8 cellular contexts compared by ENCODE assay signal in the genomic region with DNA sequence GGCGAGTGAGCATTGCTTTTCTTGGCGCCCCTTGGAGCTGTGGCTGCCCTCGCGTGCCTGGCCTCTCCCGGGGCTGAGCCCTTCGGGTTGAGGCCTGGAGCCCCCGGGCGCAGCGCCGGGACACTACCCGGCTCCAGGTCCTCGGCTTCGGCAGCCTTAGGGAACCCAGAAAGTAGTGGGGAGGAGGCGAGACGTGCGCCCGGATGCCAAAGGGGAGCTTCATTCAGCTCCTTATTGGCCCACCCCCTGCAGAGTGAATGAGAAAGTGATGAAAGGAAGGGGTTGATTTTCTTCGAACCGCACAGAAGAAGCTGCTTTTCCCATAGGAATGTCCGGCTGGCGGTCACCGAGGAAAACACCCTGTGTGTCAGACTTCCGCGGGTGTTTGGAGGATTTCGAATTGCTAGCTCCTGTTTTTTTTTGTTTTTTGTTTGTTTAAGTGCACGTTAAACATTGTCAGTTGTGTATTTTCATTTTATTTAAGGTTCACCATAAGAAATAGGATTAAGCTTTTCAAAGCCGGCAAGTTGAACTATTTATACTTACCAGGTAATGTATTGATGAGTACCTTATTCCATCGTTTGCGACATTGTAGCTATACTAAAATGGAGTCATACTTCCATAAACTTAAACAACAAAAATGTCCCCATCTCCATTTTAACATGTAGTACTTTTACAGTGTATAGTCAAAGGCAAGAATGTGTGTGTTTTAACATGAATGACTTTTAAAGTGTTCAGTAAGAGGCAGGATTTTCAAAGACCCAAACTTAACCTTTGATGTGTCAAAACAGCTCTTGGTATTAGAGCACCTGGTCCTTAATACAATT. TPM values are rescaled to one million over a fixed set of nuclear protein-coding genes. Genes with fewer than 3 reads are reported as not detected.
DNase-seq lines count a peak whose midpoint lies in the region; ATAC-seq and TF ChIP-seq lines count a peak whose summit lies in the region.

No MANE protein-coding gene starts in this region.

- no peaks in the 10 kb centered on the region for H3K9me3 ChIP-seq in HUES48 (ENCODE audit: control insufficient read depth, insufficient read depth, low read length)
- H3K9me3 ChIP-seq in mononuclear cell (ENCODE audit: low read depth, low read length) = no peaks in the 10 kb centered on the region

- H3K27me3 Mint-ChIP-seq in endothelial cell (ENCODE audit: unreplicated experiment) = peaks cover 5% of the 10 kb centered on the region

- peak; percentile 16 for ATAC-seq in GM21423 (IDR thresholded peaks at IDR 0.05; ENCODE audit: unreplicated experiment)

- TF ChIP-seq CTCF in WI38 (IDR thresholded peaks at IDR 0.05; ENCODE audit: low read depth, low read length) = no peak
- no peak for TF ChIP-seq CTCF in endothelial cell (IDR thresholded peaks at IDR 0.05; ENCODE audit: unreplicated experiment)

- H3K4me3 ChIP-seq in HUES48 (ENCODE audit: low read depth, low read length) (peak overlapping the region; percentile 97), WI38 (ENCODE audit: low read depth, low read length) (peak overlapping the region; percentile 98), mononuclear cell (ENCODE audit: low read length) (peak overlapping the region; percentile 98)

- no peaks in the 10 kb centered on the region for H3K27me3 ChIP-seq in HUES48 (ENCODE audit: control insufficient read depth, insufficient read depth, low read length)
- H3K27me3 ChIP-seq in mononuclear cell (ENCODE audit: insufficient read depth, low read length) = no peaks in the 10 kb centered on the region

- peaks cover 30% of the 10 kb centered on the region for H3K36me3 Mint-ChIP-seq in endothelial cell (ENCODE audit: low read depth, unreplicated experiment)

- peak; percentile 70 for DNase-seq in GM03348 (ENCODE audit: low spot score)
- peak; percentile 55 for DNase-seq in endothelial cell (ENCODE audit: low spot score)
- DNase-seq in stromal cell of bone marrow (ENCODE audit: low read depth) = peak; percentile 39
- no peak for DNase-seq in DMS153 (lab: John Stamatoyannopoulos, UW)

- H3K36me3 ChIP-seq in HUES48 (ENCODE audit: control insufficient read depth, insufficient read depth, low read length) = peaks cover 31% of the 10 kb centered on the region

- H3K9ac ChIP-seq in HUES48 (ENCODE audit: low read depth, low read length) = peak overlapping the region; percentile 94

- H3K9me3 Mint-ChIP-seq in endothelial cell (ENCODE audit: unreplicated experiment) = no peaks in the 10 kb centered on the region

- H3K4me1 ChIP-seq in HUES48 (ENCODE audit: control insufficient read depth, insufficient read depth, low read length) (peaks cover 16% of the 10 kb centered on the region), mononuclear cell (ENCODE audit: insufficient read depth, low read length) (peaks cover 26% of the 10 kb centered on the region)

- H3K4me3 Mint-ChIP-seq in endothelial cell (ENCODE audit: unreplicated experiment) = peak overlapping the region; percentile 96

- H3K4me1 Mint-ChIP-seq in endothelial cell (ENCODE audit: unreplicated experiment) = peaks cover 37% of the 10 kb centered on the region

- H3K27ac ChIP-seq in HUES48 (ENCODE audit: low read depth, low read length) = peak overlapping the region; percentile 100

- H3K27ac Mint-ChIP-seq in endothelial cell (ENCODE audit: unreplicated experiment) = peak overlapping the region; percentile 94

RNA-seq across cellular contexts. Expression of a gene that starts 0.9 kb away (rescaled TPM):
- total RNA-seq in endothelial cell (ENCODE audit: unreplicated experiment) (1,184 TPM), mononuclear cell (824 TPM)

RNA-seq across cellular contexts. Expression of a gene that starts 48.3 kb away (rescaled TPM):
- 55.0 TPM for total RNA-seq in endothelial cell (ENCODE audit: unreplicated experiment)
- 47.3 TPM for total RNA-seq in mononuclear cell

RNA-seq across cellular contexts. Expression of a gene that starts 58.5 kb away (rescaled TPM):
- total RNA-seq in endothelial cell (ENCODE audit: unreplicated experiment) = 43.5 TPM
- total RNA-seq in mononuclear cell = 33.2 TPM
